Comparison of ENCODE assay signal across 1 cellular context in the genomic region with DNA sequence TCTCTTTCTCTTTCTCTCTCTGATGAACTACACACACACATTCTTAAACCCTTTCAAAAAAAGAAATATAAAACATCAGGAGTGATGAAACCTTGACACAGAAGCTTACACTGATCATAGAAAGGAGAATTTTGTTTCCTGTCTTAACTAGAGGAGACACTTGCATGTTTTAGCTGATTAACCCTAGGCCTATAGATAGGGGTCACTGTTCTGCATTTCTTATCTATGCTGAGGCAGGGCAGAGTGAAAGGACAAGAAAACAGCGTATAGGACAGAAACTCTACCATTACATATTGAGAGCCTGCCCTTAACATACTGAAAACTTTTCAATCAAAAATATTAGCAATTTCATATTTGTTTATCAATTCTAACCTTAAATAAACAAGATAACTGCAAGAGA.
TF ChIP-seq lines count a peak whose summit lies in the region.

No MANE protein-coding gene starts in this region.

TF ChIP-seq in H1, 55 proteins besides CTCF, POLR2A, EP300 and RAD21:
- TF ChIP-seq RFX5 (IDR thresholded peaks at IDR 0.05; ENCODE audit: borderline replicate concordance, low read depth, low read length) (no peak), SIX5 (IDR thresholded peaks at IDR 0.05; ENCODE audit: low read depth, low read length) (no peak), KDM1A (IDR thresholded peaks at IDR 0.05; ENCODE audit: borderline replicate concordance, low read length) (no peak), SP2 (IDR thresholded peaks at IDR 0.05; ENCODE audit: low read length) (no peak), FOSL1 (IDR thresholded peaks at IDR 0.05; ENCODE audit: insufficient read depth, low read depth, low read length) (no peak), ZNF274 (IDR thresholded peaks at IDR 0.05; ENCODE audit: borderline replicate concordance, extremely low read depth, low read length) (no peak), KDM5A (IDR thresholded peaks at IDR 0.05; ENCODE audit: low read length) (no peak), CREB1 (IDR thresholded peaks at IDR 0.05) (no peak), RNF2 (IDR thresholded peaks at IDR 0.05; ENCODE audit: borderline replicate concordance, low read depth, low read length, missing control alignments, poor library complexity, severe bottlenecking) (no peak), POU5F1 (IDR thresholded peaks at IDR 0.05; ENCODE audit: low read depth, low read length) (no peak), EZH2 (IDR thresholded peaks at IDR 0.05; ENCODE audit: low read depth, low read length, severe bottlenecking) (no peak), HDAC2 (IDR thresholded peaks at IDR 0.05; ENCODE audit: borderline replicate concordance in 1 of 2, low read depth in 2 of 2, low read length in 2 of 2) (no peak)
TF ChIP-seq in H1: peak in this region for 0.
